1 cellular context compared by ENCODE assay signal in genomic region chr9:5871785-5872184, GRCh38.
TF ChIP-seq lines count a peak whose summit lies in the region.

No MANE protein-coding gene starts in this region.

TF ChIP-seq in GM23338, 12 proteins besides CTCF, POLR2A, EP300 and RAD21:
- no peak for TF ChIP-seq ZNF462 (CRISPR knock-in tag; IDR thresholded peaks at IDR 0.05)
- TF ChIP-seq REST (IDR thresholded peaks at IDR 0.05; ENCODE audit: unreplicated experiment) = no peak
- TF ChIP-seq STAT1 (IDR thresholded peaks at IDR 0.05; ENCODE audit: unreplicated experiment) = no peak
- TF ChIP-seq ZNF114 (CRISPR knock-in tag; IDR thresholded peaks at IDR 0.05) = no peak
- no peak for TF ChIP-seq JUNB (IDR thresholded peaks at IDR 0.05; ENCODE audit: unreplicated experiment)
- no peak for TF ChIP-seq POLR2AphosphoS5 (IDR thresholded peaks at IDR 0.05; ENCODE audit: low read depth)
- TF ChIP-seq ETS1 (IDR thresholded peaks at IDR 0.05) = no peak
- TF ChIP-seq EZH2 (IDR thresholded peaks at IDR 0.05; ENCODE audit: low read depth, unreplicated experiment) = no peak
- TF ChIP-seq NANOG (IDR thresholded peaks at IDR 0.05; ENCODE audit: borderline replicate concordance) = no peak
- TF ChIP-seq CREB1 (CRISPR knock-in tag; IDR thresholded peaks at IDR 0.05; ENCODE audit: low read depth) = no peak
- no peak for TF ChIP-seq EZH2phosphoT487 (IDR thresholded peaks at IDR 0.05; ENCODE audit: unreplicated experiment)
- TF ChIP-seq ZNF331 (CRISPR knock-in tag; IDR thresholded peaks at IDR 0.05; ENCODE audit: low read depth) = no peak
